ENCODE assay signal across 1 cellular context in the genomic region with DNA sequence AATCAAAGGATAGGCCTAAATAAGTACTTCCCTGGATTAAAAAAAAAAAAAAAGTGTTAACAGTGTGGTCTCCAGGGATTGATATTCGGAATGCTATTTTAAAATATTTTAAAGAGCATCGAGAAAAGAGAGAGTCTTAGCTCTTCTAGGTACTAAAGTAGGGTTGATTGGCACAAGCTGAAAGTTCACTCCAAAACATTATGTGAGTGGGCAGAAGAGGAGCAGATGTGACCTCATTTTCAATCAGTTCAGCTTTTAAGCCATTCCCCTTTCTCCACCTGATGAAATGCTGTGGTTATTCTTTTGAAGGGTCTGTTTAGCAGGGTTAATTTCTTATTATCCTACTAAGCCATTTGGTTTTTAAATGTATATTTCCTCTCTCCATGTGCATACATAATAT.
TF ChIP-seq lines count a peak whose summit lies in the region.

No MANE protein-coding gene starts in this region.

TF ChIP-seq in SK-N-SH treated with all-trans-retinoic acid at 6 μM for 48 hours, 23 proteins besides CTCF, POLR2A, EP300 and RAD21 (continued from another document):
- TF ChIP-seq, protein P1, sequence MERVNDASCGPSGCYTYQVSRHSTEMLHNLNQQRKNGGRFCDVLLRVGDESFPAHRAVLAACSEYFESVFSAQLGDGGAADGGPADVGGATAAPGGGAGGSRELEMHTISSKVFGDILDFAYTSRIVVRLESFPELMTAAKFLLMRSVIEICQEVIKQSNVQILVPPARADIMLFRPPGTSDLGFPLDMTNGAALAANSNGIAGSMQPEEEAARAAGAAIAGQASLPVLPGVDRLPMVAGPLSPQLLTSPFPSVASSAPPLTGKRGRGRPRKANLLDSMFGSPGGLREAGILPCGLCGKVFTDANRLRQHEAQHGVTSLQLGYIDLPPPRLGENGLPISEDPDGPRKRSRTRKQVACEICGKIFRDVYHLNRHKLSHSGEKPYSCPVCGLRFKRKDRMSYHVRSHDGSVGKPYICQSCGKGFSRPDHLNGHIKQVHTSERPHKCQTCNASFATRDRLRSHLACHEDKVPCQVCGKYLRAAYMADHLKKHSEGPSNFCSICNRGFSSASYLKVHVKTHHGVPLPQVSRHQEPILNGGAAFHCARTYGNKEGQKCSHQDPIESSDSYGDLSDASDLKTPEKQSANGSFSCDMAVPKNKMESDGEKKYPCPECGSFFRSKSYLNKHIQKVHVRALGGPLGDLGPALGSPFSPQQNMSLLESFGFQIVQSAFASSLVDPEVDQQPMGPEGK (CRISPR knock-in tag; IDR thresholded peaks at IDR 0.05; ENCODE audit: borderline replicate concordance) = no peak
- TF ChIP-seq ZFP3 (CRISPR knock-in tag; IDR thresholded peaks at IDR 0.05) (no peak), ZNF565 (CRISPR knock-in tag; conservative IDR thresholded peaks at IDR 0.05; ENCODE audit: low read depth) (no peak)
